Comparison of ENCODE assay signal across 8 cellular contexts in genomic region chr14:73458219-73458976, GRCh38. TPM values are rescaled to one million over a fixed set of nuclear protein-coding genes. Genes with fewer than 3 reads are reported as not detected.
DNase-seq lines count a peak whose midpoint lies in the region; ATAC-seq and TF ChIP-seq lines count a peak whose summit lies in the region.

TSS of gene NUMB (minus strand) at chr14:73458546. CDS start at chr14:73355751, 102,795 bp downstream.

- TF ChIP-seq CTCF in Panc1 (IDR thresholded peaks at IDR 0.05), result no peak

- H3K4me1 Mint-ChIP-seq in activated T-cell treated with anti-CD3 and anti-CD28 coated beads, Interleukin-2, amount 50 U/mL, for 4 hours (ENCODE audit: low read depth), result peaks cover 36% of the 10 kb centered on the region

- H3K9ac ChIP-seq in mucosa of stomach (ENCODE audit: low read length), result peak within 1 kb of the TSS; percentile 95

- POLR2A ChIA-PET in Panc1 (lab: Charles Lee), result interaction anchor here (0.6 to 0.7 kb wide), 4 partner anchors 115 to 1431 kb away, joined by 4 to 22 read pairs (median 10); no protein-coding TSS in a partner anchor

- in situ Hi-C loops in Panc1 (cut with HindIII; ENCODE audit: low pct_unique_long_range_greater_than_20kb, low sequenced_read_pairs), result no loop called here

- H3K4me1 ChIP-seq in Panc1 (ENCODE audit: control insufficient read depth, insufficient read depth, low read length) (peaks cover 8% of the 10 kb centered on the region), esophagus (ENCODE audit: control insufficient read depth in 2 of 2, insufficient read depth in 2 of 2, low read length in 1 of 2) (no peaks in the 10 kb centered on the region), mucosa of stomach (ENCODE audit: control insufficient read depth, insufficient read depth, low read length) (peaks cover 50% of the 10 kb centered on the region)

- WGBS in esophagus, 2 donors, result 1 to 2% methylated on average over 35 to 54 of the region's 54 CpGs

- H3K9me3 Mint-ChIP-seq in activated T-cell treated with anti-CD3 and anti-CD28 coated beads, Interleukin-2, amount 50 U/mL, for 4 hours, result no peaks in the 10 kb centered on the region

- H3K27me3 Mint-ChIP-seq in activated T-cell treated with anti-CD3 and anti-CD28 coated beads, Interleukin-2, amount 50 U/mL, for 4 hours (ENCODE audit: low read depth), result no peaks in the 10 kb centered on the region

- H3K4me3 ChIP-seq in Panc1 (ENCODE audit: low read depth in 2 of 2, low read length in 2 of 2), result peak within 1 kb of the TSS; percentile 61 to 81
- H3K4me3 ChIP-seq in esophagus (ENCODE audit: low read depth in 1 of 2, low read length in 2 of 2), result peak within 1 kb of the TSS; percentile 89 to 96
- H3K4me3 ChIP-seq in mucosa of stomach (ENCODE audit: low read length), result peak within 1 kb of the TSS; percentile 95

- H3K36me3 Mint-ChIP-seq in activated T-cell treated with anti-CD3 and anti-CD28 coated beads, Interleukin-2, amount 50 U/mL, for 4 hours (ENCODE audit: insufficient read depth), result no peaks in the 10 kb centered on the region

- H3K36me3 ChIP-seq in Panc1 (ENCODE audit: control insufficient read depth, insufficient read depth, low read length) (no peaks in the 10 kb centered on the region; the same call in 1 of the 2 replicates), esophagus (ENCODE audit: control insufficient read depth in 2 of 2, insufficient read depth in 2 of 2, low read length in 1 of 2) (no peaks in the 10 kb centered on the region), mucosa of stomach (ENCODE audit: control insufficient read depth, insufficient read depth, low read length) (no peaks in the 10 kb centered on the region)

- no TSS peak for BruUV-seq in Panc1 (replicated peaks; lab: Mats Ljungman, UMichigan)

- H3K27me3 ChIP-seq in Panc1 (ENCODE audit: control insufficient read depth, insufficient read depth, low read length) (no peaks in the 10 kb centered on the region), esophagus (ENCODE audit: control insufficient read depth in 1 of 2, insufficient read depth in 2 of 2, low read length in 2 of 2) (no peaks in the 10 kb centered on the region), mucosa of stomach (ENCODE audit: control insufficient read depth, insufficient read depth, low read length) (no peaks in the 10 kb centered on the region)

- no peaks in the 10 kb centered on the region for H3K9me3 ChIP-seq in Panc1 (ENCODE audit: control insufficient read depth, insufficient read depth, low read depth, low read length)
- H3K9me3 ChIP-seq in esophagus (ENCODE audit: control insufficient read depth in 2 of 2, insufficient read depth in 1 of 2, low read depth in 1 of 2, low read length in 1 of 2), result no peaks in the 10 kb centered on the region
- H3K9me3 ChIP-seq in mucosa of stomach (ENCODE audit: control insufficient read depth, low read length), result no peaks in the 10 kb centered on the region

- CTCF ChIA-PET in Panc1 (lab: Charles Lee), result interaction anchor here (0.6 kb wide), 1 partner anchor 35 kb away, joined by 14 read pairs; no protein-coding TSS in a partner anchor

- peak within 1 kb of the TSS; percentile 91 for H3K27ac ChIP-seq in Panc1 (ENCODE audit: low read length)
- H3K27ac ChIP-seq in esophagus (ENCODE audit: low read depth in 2 of 2, low read length in 1 of 2), result peak within 1 kb of the TSS; percentile 92 to 95

- peak within 1 kb of the TSS; percentile 98 for H3K4me3 Mint-ChIP-seq in activated T-cell treated with anti-CD3 and anti-CD28 coated beads, Interleukin-2, amount 50 U/mL, for 4 hours

- ATAC-seq in GM21723 (IDR thresholded peaks at IDR 0.05; ENCODE audit: unreplicated experiment) (peak; percentile 94), Panc1 (peak; percentile 97)
- ATAC-seq in activated T-cell treated with anti-CD3 and anti-CD28 coated beads, Interleukin-2, amount 50 U/mL, for 4 hours, result peak; percentile 96 to 98

- peak; percentile 94 for DNase-seq in DMS53 treated with DMSO at 0.1 percent for 48 hours (lab: John Stamatoyannopoulos, UW; ENCODE audit: unreplicated experiment)
- peak; percentile 94 for DNase-seq in KG1 (lab: John Stamatoyannopoulos, UW)
- peak; percentile 99 for DNase-seq in Panc1 (ENCODE audit: low read depth, low spot score)
- peak; percentile 94 for DNase-seq in activated T-cell treated with anti-CD3 and anti-CD28 coated beads, Interleukin-2, amount 50 U/mL, for 4 hours
- peak; percentile 82 to 91 for DNase-seq in stimulated activated CD8-positive, alpha-beta memory T cell treated with anti-CD3 and anti-CD28 coated beads, Interleukin-7, amount 100 ng/mL, for 1 hour (ENCODE audit: low read depth in 2 of 2)

- intact Hi-C loops in Panc1 (cut with micrococcal nuclease; ENCODE audit: unreplicated experiment), result loop anchor here (5.0 kb wide), 1 partner anchor 161 kb away; no protein-coding TSS in a partner anchor

RNA-seq across cellular contexts. Expression of gene NUMB, which starts in this region (rescaled TPM):
- total RNA-seq in Panc1 (2021; ENCODE audit: unreplicated experiment), result 51.5 TPM
- polyA plus RNA-seq in Panc1 (2012; ENCODE audit: insufficient read length), result 30.0 TPM
- total RNA-seq in activated T-cell treated with anti-CD3 and anti-CD28 coated beads, Interleukin-2, amount 50 U/mL, for 4 hours, result 10 to 100 TPM; 32.6 to 42.8 (median 36.5) TPM
- 10 to 100 TPM; 26.9 to 34.8 TPM for polyA plus RNA-seq in esophagus

Comparison
In these comparisons a context has a peak if more than half of its experiments do, and no peak if none do; other contexts are left out.
1. Peak in every context shown above with its lines: DNase-seq, ATAC-seq, H3K4me3 ChIP-seq and H3K27ac ChIP-seq.